ENCODE assay signal across 1 cellular context in genomic region chr14:96039633-96040311, GRCh38.
TF ChIP-seq lines count a peak whose summit lies in the region.

No MANE protein-coding gene starts in this region.

TF ChIP-seq in HepG2, 621 proteins besides CTCF, POLR2A, EP300 and RAD21 (continued from another document and continues in another):
- TF ChIP-seq ZBED4 (CRISPR knock-in tag; IDR thresholded peaks at IDR 0.05; ENCODE audit: borderline replicate concordance) (no peak), NRL (CRISPR knock-in tag; IDR thresholded peaks at IDR 0.05; ENCODE audit: borderline replicate concordance) (no peak), ZBTB25 (CRISPR knock-in tag; IDR thresholded peaks at IDR 0.05) (no peak), CEBPG (CRISPR knock-in tag; IDR thresholded peaks at IDR 0.05) (no peak), HMG20A (CRISPR knock-in tag; IDR thresholded peaks at IDR 0.05; ENCODE audit: borderline replicate concordance) (no peak), KDM1A (CRISPR knock-in tag; IDR thresholded peaks at IDR 0.05) (no peak), ZBTB40 (IDR thresholded peaks at IDR 0.05) (no peak), ZBTB40 (CRISPR knock-in tag; IDR thresholded peaks at IDR 0.05) (0 out of 2 replicates have a peak, but pooled peaks have one; percentile 21), HIVEP1 (CRISPR knock-in tag; IDR thresholded peaks at IDR 0.05) (no peak), PATZ1 (CRISPR knock-in tag; IDR thresholded peaks at IDR 0.05) (no peak), HDAC2 (CRISPR knock-in tag; IDR thresholded peaks at IDR 0.05) (no peak), ZC3H4 (CRISPR knock-in tag; IDR thresholded peaks at IDR 0.05; ENCODE audit: borderline replicate concordance) (no peak), RORA (CRISPR knock-in tag; IDR thresholded peaks at IDR 0.05) (no peak), ZNF138 (CRISPR knock-in tag; IDR thresholded peaks at IDR 0.05; ENCODE audit: low read depth) (no peak), ZNF792 (CRISPR knock-in tag; IDR thresholded peaks at IDR 0.05) (no peak), SALL1 (CRISPR knock-in tag; IDR thresholded peaks at IDR 0.05) (0 out of 2 replicates have a peak, but pooled peaks have one; percentile 13), FOXJ3 (CRISPR knock-in tag; IDR thresholded peaks at IDR 0.05; ENCODE audit: borderline replicate concordance) (no peak), ZNF224 (CRISPR knock-in tag; IDR thresholded peaks at IDR 0.05) (0 out of 2 replicates have a peak, but pooled peaks have one; percentile 49), CSRNP1 (CRISPR knock-in tag; IDR thresholded peaks at IDR 0.05) (no peak), NR1H2 (CRISPR knock-in tag; IDR thresholded peaks at IDR 0.05; ENCODE audit: borderline replicate concordance, low read depth) (no peak), ZFP90 (CRISPR knock-in tag; IDR thresholded peaks at IDR 0.05; ENCODE audit: borderline replicate concordance) (no peak), POLR2G (IDR thresholded peaks at IDR 0.05; ENCODE audit: low read depth, low read length) (no peak), NFKB2 (CRISPR knock-in tag; IDR thresholded peaks at IDR 0.05; ENCODE audit: borderline replicate concordance) (0 out of 2 replicates have a peak, but pooled peaks have one; percentile 24), SOX6 (IDR thresholded peaks at IDR 0.05) (no peak), SOX6 (CRISPR knock-in tag; IDR thresholded peaks at IDR 0.05) (no peak), SOX5 (CRISPR knock-in tag; IDR thresholded peaks at IDR 0.05; ENCODE audit: borderline replicate concordance) (no peak), ZNF670 (CRISPR knock-in tag; IDR thresholded peaks at IDR 0.05; ENCODE audit: borderline replicate concordance) (no peak), ZNF850 (CRISPR knock-in tag; conservative IDR thresholded peaks at IDR 0.05) (no peak), RFX5 (IDR thresholded peaks at IDR 0.05; ENCODE audit: low read depth, low read length) (no peak), SKI (IDR thresholded peaks at IDR 0.05; ENCODE audit: partially characterized antibody) (no peak), CENPT (CRISPR knock-in tag; IDR thresholded peaks at IDR 0.05; ENCODE audit: low read depth) (no peak), NONO (IDR thresholded peaks at IDR 0.05) (no peak), NONO (CRISPR knock-in tag; conservative IDR thresholded peaks at IDR 0.05) (no peak)
- TF ChIP-seq, protein P1, sequence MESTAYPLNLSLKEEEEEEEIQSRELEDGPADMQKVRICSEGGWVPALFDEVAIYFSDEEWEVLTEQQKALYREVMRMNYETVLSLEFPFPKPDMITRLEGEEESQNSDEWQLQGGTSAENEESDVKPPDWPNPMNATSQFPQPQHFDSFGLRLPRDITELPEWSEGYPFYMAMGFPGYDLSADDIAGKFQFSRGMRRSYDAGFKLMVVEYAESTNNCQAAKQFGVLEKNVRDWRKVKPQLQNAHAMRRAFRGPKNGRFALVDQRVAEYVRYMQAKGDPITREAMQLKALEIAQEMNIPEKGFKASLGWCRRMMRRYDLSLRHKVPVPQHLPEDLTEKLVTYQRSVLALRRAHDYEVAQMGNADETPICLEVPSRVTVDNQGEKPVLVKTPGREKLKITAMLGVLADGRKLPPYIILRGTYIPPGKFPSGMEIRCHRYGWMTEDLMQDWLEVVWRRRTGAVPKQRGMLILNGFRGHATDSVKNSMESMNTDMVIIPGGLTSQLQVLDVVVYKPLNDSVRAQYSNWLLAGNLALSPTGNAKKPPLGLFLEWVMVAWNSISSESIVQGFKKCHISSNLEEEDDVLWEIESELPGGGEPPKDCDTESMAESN (CRISPR knock-in tag; conservative IDR thresholded peaks at IDR 0.05): no peak
- TF ChIP-seq, protein P2, sequence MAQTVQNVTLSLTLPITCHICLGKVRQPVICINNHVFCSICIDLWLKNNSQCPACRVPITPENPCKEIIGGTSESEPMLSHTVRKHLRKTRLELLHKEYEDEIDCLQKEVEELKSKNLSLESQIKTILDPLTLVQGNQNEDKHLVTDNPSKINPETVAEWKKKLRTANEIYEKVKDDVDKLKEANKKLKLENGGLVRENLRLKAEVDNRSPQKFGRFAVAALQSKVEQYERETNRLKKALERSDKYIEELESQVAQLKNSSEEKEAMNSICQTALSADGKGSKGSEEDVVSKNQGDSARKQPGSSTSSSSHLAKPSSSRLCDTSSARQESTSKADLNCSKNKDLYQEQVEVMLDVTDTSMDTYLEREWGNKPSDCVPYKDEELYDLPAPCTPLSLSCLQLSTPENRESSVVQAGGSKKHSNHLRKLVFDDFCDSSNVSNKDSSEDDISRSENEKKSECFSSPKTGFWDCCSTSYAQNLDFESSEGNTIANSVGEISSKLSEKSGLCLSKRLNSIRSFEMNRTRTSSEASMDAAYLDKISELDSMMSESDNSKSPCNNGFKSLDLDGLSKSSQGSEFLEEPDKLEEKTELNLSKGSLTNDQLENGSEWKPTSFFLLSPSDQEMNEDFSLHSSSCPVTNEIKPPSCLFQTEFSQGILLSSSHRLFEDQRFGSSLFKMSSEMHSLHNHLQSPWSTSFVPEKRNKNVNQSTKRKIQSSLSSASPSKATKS (CRISPR knock-in tag; IDR thresholded peaks at IDR 0.05): no peak
- TF ChIP-seq, protein P3, sequence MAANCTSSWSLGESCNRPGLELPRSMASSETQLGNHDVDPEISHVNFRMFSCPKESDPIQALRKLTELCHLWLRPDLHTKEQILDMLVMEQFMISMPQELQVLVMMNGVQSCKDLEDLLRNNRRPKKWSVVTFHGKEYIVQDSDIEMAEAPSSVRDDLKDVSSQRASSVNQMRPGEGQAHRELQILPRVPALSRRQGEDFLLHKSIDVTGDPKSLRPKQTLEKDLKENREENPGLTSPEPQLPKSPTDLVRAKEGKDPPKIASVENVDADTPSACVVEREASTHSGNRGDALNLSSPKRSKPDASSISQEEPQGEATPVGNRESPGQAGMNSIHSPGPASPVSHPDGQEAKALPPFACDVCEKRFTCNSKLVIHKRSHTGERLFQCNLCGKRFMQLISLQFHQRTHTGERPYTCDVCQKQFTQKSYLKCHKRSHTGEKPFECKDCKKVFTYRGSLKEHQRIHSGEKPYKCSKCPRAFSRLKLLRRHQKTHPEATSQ (CRISPR knock-in tag; IDR thresholded peaks at IDR 0.05; ENCODE audit: borderline replicate concordance): no peak
